ENCODE assay signal across 1 cellular context in the genomic region with DNA sequence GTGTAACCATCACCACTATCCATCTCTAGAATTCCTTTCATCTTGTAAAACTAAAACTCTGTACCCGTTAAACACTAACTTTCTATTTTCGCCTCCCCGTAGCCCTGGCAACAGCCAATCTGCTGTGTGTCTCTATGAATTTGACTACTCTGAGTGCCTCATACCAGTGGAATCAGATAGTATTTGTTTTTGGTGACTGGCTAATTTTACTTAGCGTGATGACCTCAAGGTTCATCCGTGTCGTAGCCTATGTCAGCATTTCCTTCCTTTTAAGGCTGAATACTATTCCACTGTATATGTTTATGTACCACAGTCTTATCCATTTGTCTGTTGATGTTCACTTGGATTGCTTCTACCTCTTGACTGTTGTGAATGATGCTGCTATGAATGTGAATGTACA.
TF ChIP-seq lines count a peak whose summit lies in the region.

No MANE protein-coding gene starts in this region.

TF ChIP-seq in WTC11, 78 proteins besides CTCF, POLR2A, EP300 and RAD21 (continued from another document):
- TF ChIP-seq, protein P1, sequence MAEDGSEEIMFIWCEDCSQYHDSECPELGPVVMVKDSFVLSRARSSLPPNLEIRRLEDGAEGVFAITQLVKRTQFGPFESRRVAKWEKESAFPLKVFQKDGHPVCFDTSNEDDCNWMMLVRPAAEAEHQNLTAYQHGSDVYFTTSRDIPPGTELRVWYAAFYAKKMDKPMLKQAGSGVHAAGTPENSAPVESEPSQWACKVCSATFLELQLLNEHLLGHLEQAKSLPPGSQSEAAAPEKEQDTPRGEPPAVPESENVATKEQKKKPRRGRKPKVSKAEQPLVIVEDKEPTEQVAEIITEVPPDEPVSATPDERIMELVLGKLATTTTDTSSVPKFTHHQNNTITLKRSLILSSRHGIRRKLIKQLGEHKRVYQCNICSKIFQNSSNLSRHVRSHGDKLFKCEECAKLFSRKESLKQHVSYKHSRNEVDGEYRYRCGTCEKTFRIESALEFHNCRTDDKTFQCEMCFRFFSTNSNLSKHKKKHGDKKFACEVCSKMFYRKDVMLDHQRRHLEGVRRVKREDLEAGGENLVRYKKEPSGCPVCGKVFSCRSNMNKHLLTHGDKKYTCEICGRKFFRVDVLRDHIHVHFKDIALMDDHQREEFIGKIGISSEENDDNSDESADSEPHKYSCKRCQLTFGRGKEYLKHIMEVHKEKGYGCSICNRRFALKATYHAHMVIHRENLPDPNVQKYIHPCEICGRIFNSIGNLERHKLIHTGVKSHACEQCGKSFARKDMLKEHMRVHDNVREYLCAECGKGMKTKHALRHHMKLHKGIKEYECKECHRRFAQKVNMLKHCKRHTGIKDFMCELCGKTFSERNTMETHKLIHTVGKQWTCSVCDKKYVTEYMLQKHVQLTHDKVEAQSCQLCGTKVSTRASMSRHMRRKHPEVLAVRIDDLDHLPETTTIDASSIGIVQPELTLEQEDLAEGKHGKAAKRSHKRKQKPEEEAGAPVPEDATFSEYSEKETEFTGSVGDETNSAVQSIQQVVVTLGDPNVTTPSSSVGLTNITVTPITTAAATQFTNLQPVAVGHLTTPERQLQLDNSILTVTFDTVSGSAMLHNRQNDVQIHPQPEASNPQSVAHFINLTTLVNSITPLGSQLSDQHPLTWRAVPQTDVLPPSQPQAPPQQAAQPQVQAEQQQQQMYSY (CRISPR knock-in tag; IDR thresholded peaks at IDR 0.05), result no peak
- no peak for TF ChIP-seq PRRX2 (CRISPR knock-in tag; IDR thresholded peaks at IDR 0.05)
- no peak for TF ChIP-seq FOXJ3 (CRISPR knock-in tag; IDR thresholded peaks at IDR 0.05; ENCODE audit: borderline replicate concordance)
- TF ChIP-seq GABPB1 (CRISPR knock-in tag; IDR thresholded peaks at IDR 0.05), result no peak
- TF ChIP-seq, protein P2, sequence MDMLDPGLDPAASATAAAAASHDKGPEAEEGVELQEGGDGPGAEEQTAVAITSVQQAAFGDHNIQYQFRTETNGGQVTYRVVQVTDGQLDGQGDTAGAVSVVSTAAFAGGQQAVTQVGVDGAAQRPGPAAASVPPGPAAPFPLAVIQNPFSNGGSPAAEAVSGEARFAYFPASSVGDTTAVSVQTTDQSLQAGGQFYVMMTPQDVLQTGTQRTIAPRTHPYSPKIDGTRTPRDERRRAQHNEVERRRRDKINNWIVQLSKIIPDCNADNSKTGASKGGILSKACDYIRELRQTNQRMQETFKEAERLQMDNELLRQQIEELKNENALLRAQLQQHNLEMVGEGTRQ (CRISPR knock-in tag; IDR thresholded peaks at IDR 0.05), result no peak
- TF ChIP-seq, protein P3, sequence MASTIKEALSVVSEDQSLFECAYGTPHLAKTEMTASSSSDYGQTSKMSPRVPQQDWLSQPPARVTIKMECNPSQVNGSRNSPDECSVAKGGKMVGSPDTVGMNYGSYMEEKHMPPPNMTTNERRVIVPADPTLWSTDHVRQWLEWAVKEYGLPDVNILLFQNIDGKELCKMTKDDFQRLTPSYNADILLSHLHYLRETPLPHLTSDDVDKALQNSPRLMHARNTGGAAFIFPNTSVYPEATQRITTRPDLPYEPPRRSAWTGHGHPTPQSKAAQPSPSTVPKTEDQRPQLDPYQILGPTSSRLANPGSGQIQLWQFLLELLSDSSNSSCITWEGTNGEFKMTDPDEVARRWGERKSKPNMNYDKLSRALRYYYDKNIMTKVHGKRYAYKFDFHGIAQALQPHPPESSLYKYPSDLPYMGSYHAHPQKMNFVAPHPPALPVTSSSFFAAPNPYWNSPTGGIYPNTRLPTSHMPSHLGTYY (CRISPR knock-in tag; IDR thresholded peaks at IDR 0.05), result no peak
- TF ChIP-seq NR1H2 (CRISPR knock-in tag; IDR thresholded peaks at IDR 0.05), result no peak
- no peak for TF ChIP-seq GRHL2 (CRISPR knock-in tag; IDR thresholded peaks at IDR 0.05; ENCODE audit: insufficient replicate concordance, severe bottlenecking)
- no peak for TF ChIP-seq CREB1 (CRISPR knock-in tag; IDR thresholded peaks at IDR 0.05)
